Comparison of ENCODE assay signal across 6 cellular contexts in the genomic region with DNA sequence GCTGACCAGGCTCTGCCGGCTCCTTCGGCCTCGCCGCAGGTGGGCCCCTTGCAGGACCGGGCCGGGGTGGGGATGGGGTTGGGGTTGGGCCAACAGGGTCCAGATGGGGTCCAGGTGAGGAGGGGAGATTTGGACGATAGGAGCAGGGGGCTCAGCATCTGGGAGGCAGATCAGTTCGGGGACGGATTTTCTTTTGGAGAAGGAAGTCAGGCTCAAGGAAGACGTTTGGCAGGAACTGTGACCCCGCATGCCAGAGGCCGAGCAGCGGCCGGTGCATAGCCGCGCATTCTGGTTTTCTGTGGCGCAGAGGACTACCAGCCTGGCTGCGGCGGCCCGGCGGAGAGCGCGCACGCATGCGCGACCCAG. TPM values are rescaled to one million over a fixed set of nuclear protein-coding genes. Genes with fewer than 3 reads are reported as not detected.
DNase-seq lines count a peak whose midpoint lies in the region; ATAC-seq and TF ChIP-seq lines count a peak whose summit lies in the region.

No MANE protein-coding gene starts in this region.

- H3K27ac Mint-ChIP-seq in progenitor cell of endocrine pancreas: peak overlapping the region; percentile 99

- TF ChIP-seq CTCF in coronary artery (IDR thresholded peaks at IDR 0.05) (no peak), progenitor cell of endocrine pancreas (IDR thresholded peaks at IDR 0.05; ENCODE audit: unreplicated experiment) (no peak)

- H3K4me1 Mint-ChIP-seq in progenitor cell of endocrine pancreas (ENCODE audit: low read depth): peaks cover 16% of the 10 kb centered on the region

- H3K36me3 Mint-ChIP-seq in progenitor cell of endocrine pancreas (ENCODE audit: insufficient read depth): peaks cover 15% of the 10 kb centered on the region

- no peak for DNase-seq in coronary artery (ENCODE audit: low spot score)
- no peak for DNase-seq in progenitor cell of endocrine pancreas (ENCODE audit: low spot score, unreplicated experiment)
- no peak for DNase-seq in NCI-H524 treated with DMSO at 0.1 percent for 48 hours (lab: John Stamatoyannopoulos, UW)
- no peak for DNase-seq in SKM-1 (lab: John Stamatoyannopoulos, UW; ENCODE audit: unreplicated experiment)

- H3K4me3 ChIP-seq in coronary artery: peak overlapping the region; percentile 80

- no peaks in the 10 kb centered on the region for H3K9me3 Mint-ChIP-seq in progenitor cell of endocrine pancreas (ENCODE audit: low read depth)

- H3K27ac ChIP-seq in coronary artery: peak overlapping the region; percentile 99 to 100

- peak overlapping the region; percentile 90 for H3K4me3 Mint-ChIP-seq in progenitor cell of endocrine pancreas (ENCODE audit: low read depth)

- peak; percentile 0 for ATAC-seq in HG03432 (IDR thresholded peaks at IDR 0.05; ENCODE audit: unreplicated experiment)
- no peak for ATAC-seq in HG03565 (IDR thresholded peaks at IDR 0.05; ENCODE audit: unreplicated experiment)

- H3K27me3 Mint-ChIP-seq in progenitor cell of endocrine pancreas: no peaks in the 10 kb centered on the region

RNA-seq across cellular contexts. Expression of a gene that starts 0.8 kb away (rescaled TPM):
- total RNA-seq in progenitor cell of endocrine pancreas: 273 and 283 TPM in 2 replicates

RNA-seq across cellular contexts. Expression of a gene that starts 11.1 kb away (rescaled TPM):
- 142 and 144 TPM in 2 replicates for total RNA-seq in progenitor cell of endocrine pancreas

RNA-seq across cellular contexts. Expression of a gene that starts 27.0 kb away (rescaled TPM):
- total RNA-seq in progenitor cell of endocrine pancreas: 3.5 and 3.9 TPM in 2 replicates

RNA-seq across cellular contexts. Expression of a gene that starts 31.3 kb away (rescaled TPM):
- 41.7 and 45.7 TPM in 2 replicates for total RNA-seq in progenitor cell of endocrine pancreas

RNA-seq across cellular contexts. Expression of a gene that starts 33.7 kb away (rescaled TPM):
- total RNA-seq in progenitor cell of endocrine pancreas: 1.5 and 1.7 TPM in 2 replicates
